In the genomic region with DNA sequence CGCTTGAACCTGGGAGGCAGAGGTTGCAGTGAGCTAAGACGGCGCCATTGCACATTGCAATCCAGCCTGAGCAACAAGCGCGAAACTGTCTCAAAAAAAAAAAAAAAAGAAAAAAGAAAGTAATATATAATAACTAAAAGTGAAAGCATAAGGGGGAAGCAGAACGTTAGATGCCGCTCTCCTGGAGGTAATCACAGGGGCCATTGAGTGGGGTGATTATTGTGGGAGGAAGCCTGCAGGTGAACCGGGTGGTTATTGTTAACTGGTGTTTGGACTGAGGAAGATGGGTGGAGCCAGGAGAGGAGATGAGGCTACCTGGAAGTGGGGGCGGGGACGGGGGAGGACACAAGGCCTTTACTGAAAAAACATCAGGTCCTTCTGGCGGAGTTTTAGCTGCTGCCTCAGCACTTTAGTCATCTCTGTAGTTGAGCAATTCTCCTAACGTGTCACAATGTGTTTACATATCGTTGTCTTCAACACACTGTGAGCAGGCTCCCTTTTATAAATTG, we compare ENCODE assay signal across 9 cellular contexts.
DNase-seq lines count a peak whose midpoint lies in the region; ATAC-seq and TF ChIP-seq lines count a peak whose summit lies in the region.
"Had no signal": no experiment of that assay in that cellular context is flagged by ENCODE, and none has a peak within 500 bp of the region (broad histone marks: within the 10 kb centered on the region; RNA-seq: fewer than 3 reads in every experiment).

No MANE protein-coding gene starts in this region.

- H3K36me3 ChIP-seq in MM.1S (replicated peaks; ENCODE audit: insufficient read depth, low read length): no peaks in the 10 kb centered on the region

- H3K27ac Mint-ChIP-seq in stimulated activated naive CD8-positive, alpha-beta T cell treated with anti-CD3 and anti-CD28 coated beads, Interleukin-15, amount 100 ng/mL, for 72 hours: peak overlapping the region; percentile 73 to 94

- H3K9ac ChIP-seq in MM.1S (ENCODE audit: low read length): no peak overlapping the region

- peaks cover 8% of the 10 kb centered on the region; the same call in 1 of the 2 replicates for H3F3A ChIP-seq in MM.1S (ENCODE audit: insufficient read depth, low read length)

- ATAC-seq in GM21360 (IDR thresholded peaks at IDR 0.05; ENCODE audit: unreplicated experiment): peak; percentile 60
- peak; percentile 87 for ATAC-seq in stimulated activated naive CD8-positive, alpha-beta T cell treated with anti-CD3 and anti-CD28 coated beads, Interleukin-15, amount 100 ng/mL, for 72 hours
- ATAC-seq in HG03097 (IDR thresholded peaks at IDR 0.05; ENCODE audit: low FRiP score, unreplicated experiment): no peak
- ATAC-seq: body of pancreas had no signal

- no peaks in the 10 kb centered on the region for H3K79me2 ChIP-seq in MM.1S (ENCODE audit: low read length)

- H3K4me1 Mint-ChIP-seq in stimulated activated naive CD8-positive, alpha-beta T cell treated with anti-CD3 and anti-CD28 coated beads, Interleukin-15, amount 100 ng/mL, for 72 hours: peaks cover 24% of the 10 kb centered on the region

- DNase-seq in CD1c-positive myeloid dendritic cell (ENCODE audit: extremely low spot score): peak; percentile 74
- peak; percentile 84 for DNase-seq in MM.1S
- peak; percentile 80 for DNase-seq in activated CD8-positive, alpha-beta memory T cell treated with anti-CD3 and anti-CD28 coated beads for 24 hours
- DNase-seq in iPS-NIHi7 (ENCODE audit: extremely low spot score): peak; percentile 65
- DNase-seq in stimulated activated naive CD8-positive, alpha-beta T cell treated with anti-CD3 and anti-CD28 coated beads, Interleukin-15, amount 100 ng/mL, for 72 hours: peak; percentile 33 to 63
- no peak for DNase-seq in DMS 273 (lab: John Stamatoyannopoulos, UW; ENCODE audit: unreplicated experiment)

- H3K27me3 ChIP-seq in MM.1S (replicated peaks; ENCODE audit: insufficient read depth, low read length): no peaks in the 10 kb centered on the region
- H3K27me3 ChIP-seq: body of pancreas had no signal

- peaks cover 31% of the 10 kb centered on the region for H3K27me3 Mint-ChIP-seq in stimulated activated naive CD8-positive, alpha-beta T cell treated with anti-CD3 and anti-CD28 coated beads, Interleukin-15, amount 100 ng/mL, for 72 hours

- H3K9me3 ChIP-seq in MM.1S (replicated peaks; ENCODE audit: insufficient read depth, low read length): no peaks in the 10 kb centered on the region
- H3K9me3 ChIP-seq: body of pancreas had no signal

- no peaks in the 10 kb centered on the region for H3K9me3 Mint-ChIP-seq in stimulated activated naive CD8-positive, alpha-beta T cell treated with anti-CD3 and anti-CD28 coated beads, Interleukin-15, amount 100 ng/mL, for 72 hours

- H4K20me1 ChIP-seq in MM.1S (ENCODE audit: insufficient read depth, low read length): no peaks in the 10 kb centered on the region

- no peak for TF ChIP-seq CTCF in MM.1S (IDR thresholded peaks at IDR 0.05; ENCODE audit: low read length)

- H2AFZ ChIP-seq in MM.1S (ENCODE audit: low read length): peak overlapping the region; percentile 40

- H3K9me2 ChIP-seq in MM.1S (replicated peaks; ENCODE audit: insufficient read depth, low read length): no peaks in the 10 kb centered on the region

- H3K27ac ChIP-seq in MM.1S (ENCODE audit: low read length): peak overlapping the region; percentile 37; the same call in 1 of the 2 replicates
- H3K27ac ChIP-seq: body of pancreas had no signal

- H3K4me3 Mint-ChIP-seq in stimulated activated naive CD8-positive, alpha-beta T cell treated with anti-CD3 and anti-CD28 coated beads, Interleukin-15, amount 100 ng/mL, for 72 hours: peak overlapping the region; percentile 75 to 77

- peaks cover 3% of the 10 kb centered on the region; the same call in 1 of the 2 replicates for H3K4me1 ChIP-seq in MM.1S (ENCODE audit: low read length)

- peak overlapping the region; percentile 54; the same call in 1 of the 2 replicates for H3K4me2 ChIP-seq in MM.1S (ENCODE audit: low read depth, low read length)

- H3K4me3 ChIP-seq in MM.1S (ENCODE audit: low read length): peak overlapping the region; percentile 43; the same call in 1 of the 2 replicates
- H3K4me3 ChIP-seq: body of pancreas had no signal
